Comparison of ENCODE assay signal across 8 cellular contexts in genomic region chr1:198157241-198157846, GRCh38.
DNase-seq lines count a peak whose midpoint lies in the region; ATAC-seq lines count a peak whose summit lies in the region.

No MANE protein-coding gene starts in this region.

- peaks cover 53% of the 10 kb centered on the region for H3K4me1 Mint-ChIP-seq in central memory CD8-positive, alpha-beta T cell

- no peaks in the 10 kb centered on the region for H3K9me3 Mint-ChIP-seq in central memory CD8-positive, alpha-beta T cell

- peaks cover 24% of the 10 kb centered on the region for H3K36me3 Mint-ChIP-seq in central memory CD8-positive, alpha-beta T cell (ENCODE audit: insufficient read depth)

- peak; percentile 45 for ATAC-seq in GM18909 (IDR thresholded peaks at IDR 0.05; ENCODE audit: poor library complexity, unreplicated experiment)
- ATAC-seq in HG03280 (IDR thresholded peaks at IDR 0.05; ENCODE audit: unreplicated experiment) = peak; percentile 46
- peak; percentile 44 to 47 for ATAC-seq in activated CD4-positive, CD25-positive, alpha-beta regulatory T cell treated with anti-CD3 and anti-CD28 coated beads, Interleukin-2, amount 50 U/mL, for 24 hours
- ATAC-seq in central memory CD8-positive, alpha-beta T cell (replicated peaks; ENCODE audit: extremely low read depth, poor library complexity, severe bottlenecking) = peak; percentile 31

- no peaks in the 10 kb centered on the region for H3K27me3 Mint-ChIP-seq in central memory CD8-positive, alpha-beta T cell

- H3K4me3 Mint-ChIP-seq in central memory CD8-positive, alpha-beta T cell = peak overlapping the region; percentile 99

- peak; percentile 87 for DNase-seq in AG08396 (ENCODE audit: low spot score)
- peak; percentile 92 for DNase-seq in NCI-H226
- DNase-seq in central memory CD8-positive, alpha-beta T cell (ENCODE audit: low spot score in 2 of 2) = peak; percentile 60 to 66
- peak; percentile 96 for DNase-seq in islet precursor cell
- peak; percentile 72 to 77 for DNase-seq in stimulated activated CD4-positive, alpha-beta T cell treated with anti-CD3 and anti-CD28 coated beads, Interleukin-12 subunit alpha, Interleukin-12 subunit beta, amount 100 ng/mL, for 24 hours (ENCODE audit: low read depth in 2 of 2)

- H3K27ac Mint-ChIP-seq in central memory CD8-positive, alpha-beta T cell (ENCODE audit: low read depth) = peak overlapping the region; percentile 99

Comparison
In these comparisons a context has a peak if more than half of its experiments do, and no peak if none do; other contexts are left out.
1. Peak in every context shown above with its lines: DNase-seq and ATAC-seq.